ENCODE assay signal across 26 cellular contexts in genomic region chr4:155766544-155766943, GRCh38. TPM values are rescaled to one million over a fixed set of nuclear protein-coding genes. Genes with fewer than 3 reads are reported as not detected.
"Had no signal": no experiment of that assay in that cellular context is flagged by ENCODE, and none has a peak within 500 bp of the region (broad histone marks: within the 10 kb centered on the region; RNA-seq: fewer than 3 reads in every experiment).

No MANE protein-coding gene starts in this region.

- H3K4me2 ChIP-seq: neural progenitor cell, smooth muscle cell had no signal

- H3K27me3 ChIP-seq: neural progenitor cell, ovary, spleen, stomach, thyroid gland, tibial nerve, upper lobe of left lung, vagina had no signal

- H3K9me3 ChIP-seq: ovary, psoas muscle, spleen, stomach, thoracic aorta, thyroid gland, tibial nerve, upper lobe of left lung, vagina had no signal

- H2AFZ ChIP-seq: neural progenitor cell, parathyroid adenoma had no signal

- DNase-seq: naive B cell; naive thymus-derived CD8-positive, alpha-beta T cell; nephron progenitor cell; occipital lobe; ovary; posterior cingulate gyrus; psoas muscle; right cardiac atrium; spleen; stimulated activated CD4-positive, alpha-beta T cell treated with anti-CD3 and anti-CD28 coated beads, Interleukin-12 subunit alpha, Interleukin-12 subunit beta, amount 100 ng/mL, for 4 hours; stimulated activated CD4-positive, alpha-beta T cell treated with anti-CD3 and anti-CD28 coated beads, Interleukin-1b, Interleukin-23, amount 100 ng/mL, for 48 hours; stimulated activated CD4-positive, alpha-beta T cell treated with anti-CD3 and anti-CD28 coated beads, Interleukin-4, amount 100 ng/mL, for 1 hour; stimulated activated CD4-positive, alpha-beta T cell treated with anti-CD3 and anti-CD28 coated beads, Interleukin-4, amount 100 ng/mL, for 4 hours; stimulated activated naive B cell treated with anti-CD40 and anti-IgM and Interleukin-4, amounts not matched to agents 10 μg/mL and 1 μg/mL and 100 μg/mL, for 72 hours; stimulated activated naive CD4-positive, alpha-beta T cell treated with Interleukin-2 at 50 U/mL for 16 hours; stomach; thyroid gland; trophoblast cell; upper lobe of left lung had no signal

- H3K36me3 ChIP-seq: neural progenitor cell, ovary, spleen, stomach, thoracic aorta, thyroid gland, tibial nerve, upper lobe of left lung, vagina had no signal

- H3K4me3 ChIP-seq: neural progenitor cell, ovary, psoas muscle, skin epidermis, smooth muscle cell, spleen, stomach, thoracic aorta, thyroid gland, tibial nerve, upper lobe of left lung, vagina had no signal

- H3K27ac ChIP-seq: neural progenitor cell, ovary, parathyroid adenoma, psoas muscle, skin epidermis, spleen, stomach, thoracic aorta, thyroid gland, tibial nerve, upper lobe of left lung, vagina had no signal

- H3K9ac ChIP-seq: neural progenitor cell, parathyroid adenoma had no signal

- H3K79me2 ChIP-seq: parathyroid adenoma had no signal

- H3K4me1 ChIP-seq: tibial nerve, upper lobe of left lung had no signal

RNA-seq across cellular contexts. Expression of gene GUCY1B1, which starts 7.7 kb away (rescaled TPM):
- total RNA-seq: naive thymus-derived CD8-positive, alpha-beta T cell had no signal
- polyA plus RNA-seq: naive thymus-derived CD8-positive, alpha-beta T cell had no signal
